Comparison of ENCODE assay signal across 8 cellular contexts in the genomic region with DNA sequence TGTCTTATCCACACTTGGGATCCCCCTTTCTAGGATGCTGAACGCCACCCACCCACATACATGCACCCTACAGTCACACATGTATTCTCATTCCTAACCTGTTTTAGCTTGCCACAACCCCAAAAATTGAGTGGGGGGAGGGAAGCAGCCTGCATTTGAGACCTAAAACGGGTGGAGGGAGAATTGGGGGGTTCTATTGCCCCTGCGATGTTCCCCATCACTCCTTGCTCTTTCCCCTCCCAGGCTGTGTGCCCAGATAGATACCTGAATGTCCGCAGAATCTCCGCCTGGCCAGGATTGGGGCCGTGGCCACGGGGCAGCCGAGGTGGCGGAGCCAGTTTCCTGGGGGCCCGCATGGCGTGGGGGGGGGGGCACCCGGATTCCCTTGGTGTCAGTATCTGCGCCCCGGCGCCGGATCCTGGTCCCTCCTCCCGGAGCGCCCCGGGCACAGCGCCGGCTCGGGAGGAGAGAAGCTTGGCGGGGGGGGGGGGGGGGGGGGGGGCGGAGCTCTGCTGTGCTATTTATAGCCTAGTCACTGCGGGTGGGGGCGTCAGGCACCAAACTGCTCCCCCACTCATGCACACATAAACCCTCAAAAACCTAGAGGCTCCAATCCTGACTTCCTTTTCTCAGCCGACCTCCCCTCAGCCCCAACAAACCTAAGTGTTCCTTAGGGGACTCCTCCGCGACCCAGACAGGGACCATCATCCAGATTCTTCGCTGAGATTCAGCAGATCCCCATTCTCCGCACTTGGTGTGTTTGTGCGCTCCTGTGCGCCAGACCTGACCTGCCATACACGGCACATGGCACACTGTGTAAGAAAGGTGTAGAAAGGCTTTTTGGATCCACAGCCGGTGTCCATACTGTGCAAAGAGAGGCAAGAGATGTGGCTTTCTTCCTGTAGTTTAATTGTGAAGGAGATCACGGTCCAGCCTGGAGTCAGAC. TPM values are rescaled to one million over a fixed set of nuclear protein-coding genes. Genes with fewer than 3 reads are reported as not detected.
DNase-seq lines count a peak whose midpoint lies in the region; ATAC-seq and TF ChIP-seq lines count a peak whose summit lies in the region.

No MANE protein-coding gene starts in this region.

- ATAC-seq in sciatic nerve: peak; percentile 3
- no peak for ATAC-seq in GM19463 (IDR thresholded peaks at IDR 0.05; ENCODE audit: unreplicated experiment)

- H3F3A ChIP-seq in OCI-LY1 (ENCODE audit: insufficient read depth, low read length): 0 out of 2 replicates have a peak, but pooled peaks cover 6% of the 10 kb centered on the region

- no peaks in the 10 kb centered on the region for H3K9me2 ChIP-seq in OCI-LY1 (ENCODE audit: low read depth, low read length)

- no peak for TF ChIP-seq CTCF in OCI-LY1 (IDR thresholded peaks at IDR 0.05; ENCODE audit: low read length)

- no peaks in the 10 kb centered on the region for H4K20me1 ChIP-seq in OCI-LY1 (ENCODE audit: insufficient read depth, low read length)

- peaks cover 2% of the 10 kb centered on the region; the same call in 1 of the 2 replicates for H3K9me3 ChIP-seq in OCI-LY1 (ENCODE audit: low read length)

- H3K9ac ChIP-seq in OCI-LY1 (ENCODE audit: low read length): peak overlapping the region; percentile 78

- H3K4me2 ChIP-seq in OCI-LY1 (ENCODE audit: low read length): peak overlapping the region; percentile 75

- H3K4me1 ChIP-seq in OCI-LY1 (ENCODE audit: insufficient read depth, low read length, severe bottlenecking): peaks cover 62% of the 10 kb centered on the region

- peaks cover 4% of the 10 kb centered on the region for H3K36me3 ChIP-seq in OCI-LY1 (ENCODE audit: insufficient read depth, low read length)

- no peak overlapping the region for H2AFZ ChIP-seq in OCI-LY1 (ENCODE audit: low read length)

- intact Hi-C loops in sciatic nerve (cut with DNase I): no loop called here

- H3K27ac ChIP-seq in OCI-LY1 (ENCODE audit: low read depth, low read length, poor library complexity, severe bottlenecking): peak overlapping the region; percentile 80

- H3K27me3 ChIP-seq in OCI-LY1 (ENCODE audit: insufficient read depth, low read length): no peaks in the 10 kb centered on the region

- H3K79me2 ChIP-seq in OCI-LY1 (ENCODE audit: insufficient read depth, low read length): no peaks in the 10 kb centered on the region; the same call in 1 of the 2 replicates

- DNase-seq in ELR (ENCODE audit: low read depth) (peak; percentile 51), amygdala (lab: John Stamatoyannopoulos, UW) (peak in 55 of 56 donors; percentile 12 to 86 (median 63)), hypothalamus (lab: John Stamatoyannopoulos, UW) (peak in 49 of 51 donors; percentile 30 to 90 (median 67)), sciatic nerve (ENCODE audit: low spot score) (peak; percentile 73), NCI-H2107 treated with DMSO at 0.1 percent for 48 hours (lab: John Stamatoyannopoulos, UW; ENCODE audit: unreplicated experiment) (no peak), GOT3 (lab: John Stamatoyannopoulos, UW) (no peak)

- H3K4me3 ChIP-seq in OCI-LY1 (ENCODE audit: low read depth, low read length, poor library complexity, severe bottlenecking): peak overlapping the region; percentile 71

RNA-seq across cellular contexts. Expression of a gene that starts 1.9 kb away (rescaled TPM):
- 1.2 TPM for total RNA-seq in sciatic nerve

RNA-seq across cellular contexts. Expression of a gene that starts 2.1 kb away (rescaled TPM):
- total RNA-seq in sciatic nerve: 22.3 TPM

RNA-seq across cellular contexts. Expression of a gene that starts 4.6 kb away (rescaled TPM):
- 57.6 TPM for total RNA-seq in sciatic nerve

RNA-seq across cellular contexts. Expression of a gene that starts 33.9 kb away (rescaled TPM):
- total RNA-seq in sciatic nerve: 609 TPM

RNA-seq across cellular contexts. Expression of a gene that starts 35.1 kb away (rescaled TPM):
- 93.8 TPM for total RNA-seq in sciatic nerve

Comparison
In these comparisons a context has a peak if more than half of its experiments do, and no peak if none do; other contexts are left out.
1. DNase-seq: peak in ELR (single experiment), amygdala (55 of 56), hypothalamus (49 of 51) and sciatic nerve (single experiment); none in NCI-H2107 treated with DMSO at 0.1 percent for 48 hours (single experiment) and GOT3 (single experiment).